Comparison of ENCODE assay signal across 8 cellular contexts in the genomic region with DNA sequence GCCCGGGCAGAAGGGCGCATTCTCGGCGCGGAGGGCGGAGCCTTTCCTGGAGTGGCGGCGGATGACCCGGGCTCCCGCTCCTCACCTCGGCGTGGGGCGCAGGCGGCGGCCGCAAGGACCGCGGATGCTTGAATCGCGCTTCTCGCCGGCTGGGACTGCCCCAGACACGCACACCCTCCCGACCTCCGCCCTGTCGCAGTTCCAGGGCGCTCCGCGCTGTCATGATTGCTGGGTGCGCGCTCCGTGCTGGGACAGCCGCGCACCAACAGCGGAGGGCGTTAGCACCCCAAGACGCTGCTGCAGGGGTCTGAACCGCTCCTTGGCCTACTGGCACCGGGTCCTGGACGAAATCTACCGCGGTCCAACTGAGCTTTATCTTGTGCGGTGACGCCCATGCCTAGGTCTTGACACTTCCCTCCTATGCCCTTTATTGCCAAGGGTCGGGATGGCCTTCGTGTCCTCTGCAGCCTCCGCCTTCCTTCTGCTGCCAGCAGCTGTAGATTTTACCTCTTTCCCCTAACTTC. TPM values are rescaled to one million over a fixed set of nuclear protein-coding genes. Genes with fewer than 3 reads are reported as not detected.
A peak's percentile ranks its signal among the peaks of the same experiment; 100 is the strongest.
DNase-seq lines count a peak whose midpoint lies in the region; ATAC-seq, FAIRE-seq and TF ChIP-seq lines count a peak whose summit lies in the region.

No MANE protein-coding gene starts in this region.

- peak; percentile 66 for ATAC-seq in HG03159 (IDR thresholded peaks at IDR 0.05; ENCODE audit: unreplicated experiment)
- peak; percentile 42 for ATAC-seq in body of pancreas
- peak; percentile 69 for ATAC-seq in stimulated activated effector memory CD8-positive, alpha-beta T cell treated with anti-CD3 and anti-CD28 coated beads, Interleukin-12 subunit alpha, Interleukin-12 subunit beta, amount 100 ng/mL, for 72 hours

- in situ Hi-C loops in KBM-7 (cut with MboI; ENCODE audit: low pct_unique_long_range_greater_than_20kb, low sequenced_read_pairs), result no loop called here

- H3K9me3 Mint-ChIP-seq in activated T-cell treated with anti-CD3 and anti-CD28 coated beads, Interleukin-2, amount 50 U/mL, for 24 hours, result peaks cover 2% of the 10 kb centered on the region
- H3K9me3 Mint-ChIP-seq in stimulated activated effector memory CD8-positive, alpha-beta T cell treated with anti-CD3 and anti-CD28 coated beads, Interleukin-12 subunit alpha, Interleukin-12 subunit beta, amount 100 ng/mL, for 72 hours, result peaks cover 2% of the 10 kb centered on the region

- TF ChIP-seq CTCF in body of pancreas (IDR thresholded peaks at IDR 0.05) (no peak), keratinocyte (optimal IDR thresholded peaks at IDR 0.05 in 1 of 3, IDR thresholded peaks at IDR 0.05 in 1 of 3, conservative IDR thresholded peaks at IDR 0.05 in 1 of 3; ENCODE audit: extremely low read depth in 1 of 3, insufficient read depth in 2 of 3, low read length in 3 of 3) (peak in 1 of 3 experiments; percentile 15)

- H3K4me1 ChIP-seq in body of pancreas (no peaks in the 10 kb centered on the region), keratinocyte (ENCODE audit: control insufficient read depth, extremely low read depth, insufficient read depth, low read length) (peaks cover 26% of the 10 kb centered on the region)

- H3K9ac ChIP-seq in keratinocyte (ENCODE audit: control insufficient read depth, extremely low read depth, insufficient read depth, low read length), result peak overlapping the region; percentile 51

- no peaks in the 10 kb centered on the region for H3K9me1 ChIP-seq in keratinocyte (ENCODE audit: control insufficient read depth, extremely low read depth, insufficient read depth, low read length)

- WGBS in body of pancreas, 2 donors, result 1 to 11% methylated on average over 27 to 47 of the region's 47 CpGs

- peak overlapping the region; percentile 70 for H3K4me2 ChIP-seq in keratinocyte (ENCODE audit: control insufficient read depth, extremely low read depth, insufficient read depth, low read depth, low read length)

- H3K4me1 Mint-ChIP-seq in activated T-cell treated with anti-CD3 and anti-CD28 coated beads, Interleukin-2, amount 50 U/mL, for 24 hours (ENCODE audit: low read depth), result peaks cover 14% of the 10 kb centered on the region
- H3K4me1 Mint-ChIP-seq in stimulated activated effector memory CD8-positive, alpha-beta T cell treated with anti-CD3 and anti-CD28 coated beads, Interleukin-12 subunit alpha, Interleukin-12 subunit beta, amount 100 ng/mL, for 72 hours, result peaks cover 18% of the 10 kb centered on the region

- peak; percentile 31 for DNase-seq in activated T-cell treated with anti-CD3 and anti-CD28 coated beads, Interleukin-2, amount 50 U/mL, for 24 hours
- no peak for DNase-seq in activated T-cell treated with anti-CD3 and anti-CD28 coated beads, Interleukin-2, amount 50 U/mL, for 1 hour
- DNase-seq in body of pancreas (peak in 2 of 4 donors; percentile 8 to 35), keratinocyte (ENCODE audit: low read depth, low spot score) (no peak), UCSD-AML1 (lab: John Stamatoyannopoulos, UW; ENCODE audit: unreplicated experiment) (no peak), KBM-7 (no peak)
- DNase-seq in stimulated activated effector memory CD8-positive, alpha-beta T cell treated with anti-CD3 and anti-CD28 coated beads, Interleukin-12 subunit alpha, Interleukin-12 subunit beta, amount 100 ng/mL, for 72 hours (ENCODE audit: low spot score in 2 of 2), result no peak

- H3K79me2 ChIP-seq in keratinocyte (ENCODE audit: control insufficient read depth, insufficient read depth, low read length), result no peaks in the 10 kb centered on the region

- H3K27me3 ChIP-seq in body of pancreas (no peaks in the 10 kb centered on the region), keratinocyte (ENCODE audit: control insufficient read depth, extremely low read depth, insufficient read depth, low read length) (no peaks in the 10 kb centered on the region)

- H3K4me3 ChIP-seq in body of pancreas (peak overlapping the region in 1 of 2 donors; percentile 3), keratinocyte (ENCODE audit: control insufficient read depth in 2 of 3, extremely low read depth in 1 of 3, insufficient read depth in 2 of 3, low read depth in 1 of 3, low read length in 3 of 3) (peak overlapping the region; percentile 40 to 53 (median 51))

- H2AFZ ChIP-seq in keratinocyte (ENCODE audit: control insufficient read depth, low read length), result peak overlapping the region; percentile 93

- TF ChIP-seq POLR2A in body of pancreas (IDR thresholded peaks at IDR 0.05), result no peak

- H3K27me3 Mint-ChIP-seq in activated T-cell treated with anti-CD3 and anti-CD28 coated beads, Interleukin-2, amount 50 U/mL, for 24 hours, result peaks cover 37% of the 10 kb centered on the region

- H3K4me3 Mint-ChIP-seq in activated T-cell treated with anti-CD3 and anti-CD28 coated beads, Interleukin-2, amount 50 U/mL, for 24 hours, result peak overlapping the region; percentile 60
- H3K4me3 Mint-ChIP-seq in stimulated activated effector memory CD8-positive, alpha-beta T cell treated with anti-CD3 and anti-CD28 coated beads, Interleukin-12 subunit alpha, Interleukin-12 subunit beta, amount 100 ng/mL, for 72 hours, result peak overlapping the region; percentile 42

- FAIRE-seq in keratinocyte (lab: Jason Lieb, UNC), result no peak

- H3K36me3 Mint-ChIP-seq in activated T-cell treated with anti-CD3 and anti-CD28 coated beads, Interleukin-2, amount 50 U/mL, for 24 hours (ENCODE audit: low read depth), result no peaks in the 10 kb centered on the region
- H3K36me3 Mint-ChIP-seq in stimulated activated effector memory CD8-positive, alpha-beta T cell treated with anti-CD3 and anti-CD28 coated beads, Interleukin-12 subunit alpha, Interleukin-12 subunit beta, amount 100 ng/mL, for 72 hours, result no peaks in the 10 kb centered on the region

- dilution Hi-C loops in keratinocyte (cut with MboI; ENCODE audit: extremely low pct_ligation_motif_present, low sequenced_read_pairs), result no loop called here

- intact Hi-C loops in body of pancreas (cut with DNase I), result no loop called here

- H3K36me3 ChIP-seq in body of pancreas (replicated peaks in 1 of 2; ENCODE audit: insufficient read depth in 1 of 2, low read depth in 2 of 2), result no peaks in the 10 kb centered on the region
- no peaks in the 10 kb centered on the region for H3K36me3 ChIP-seq in keratinocyte (ENCODE audit: control insufficient read depth in 2 of 2, extremely low read depth in 1 of 2, insufficient read depth in 2 of 2, low read length in 2 of 2)

- H3K27ac Mint-ChIP-seq in activated T-cell treated with anti-CD3 and anti-CD28 coated beads, Interleukin-2, amount 50 U/mL, for 24 hours, result no peak overlapping the region
- no peak overlapping the region for H3K27ac Mint-ChIP-seq in stimulated activated effector memory CD8-positive, alpha-beta T cell treated with anti-CD3 and anti-CD28 coated beads, Interleukin-12 subunit alpha, Interleukin-12 subunit beta, amount 100 ng/mL, for 72 hours

- H3K9me3 ChIP-seq in body of pancreas (no peaks in the 10 kb centered on the region), keratinocyte (ENCODE audit: control insufficient read depth, low read depth, low read length) (no peaks in the 10 kb centered on the region)

- no peaks in the 10 kb centered on the region for H4K20me1 ChIP-seq in keratinocyte (ENCODE audit: control insufficient read depth, extremely low read depth, insufficient read depth, low read length)

- H3K27ac ChIP-seq in body of pancreas (no peak overlapping the region), keratinocyte (ENCODE audit: control insufficient read depth, insufficient read depth, low read length) (no peak overlapping the region)

RNA-seq across cellular contexts. Expression of gene IRAK1BP1, which starts 43.3 kb away (rescaled TPM):
- 1 to 10 TPM; 6.9 to 9.3 TPM for total RNA-seq in body of pancreas
- 1.8 to 3.8 TPM (median 3.4 TPM) in 3 replicates for polyA plus RNA-seq in keratinocyte
- polyA plus RNA-seq in keratinocyte (2011; ENCODE audit: low read depth), result 1.3 TPM
- polyA plus RNA-seq in keratinocyte (2011; cell fraction: cytosol; rRNA removed), result 1.9 and 4.0 TPM in 2 replicates
- polyA plus RNA-seq in keratinocyte (2011; cell fraction: nucleus; rRNA removed), result 2.5 TPM in 2 replicates
- polyA plus RNA-seq in keratinocyte (2012; ENCODE audit: low replicate concordance), result 2.0 and 2.1 TPM in 2 replicates
- 1.1 to 5.4 TPM (median 2.7 TPM) in 3 replicates for polyA minus RNA-seq in keratinocyte
- 5.4 TPM for polyA minus RNA-seq in keratinocyte (2011; cell fraction: cytosol; rRNA and poly(A)+ RNA removed)
- polyA minus RNA-seq in keratinocyte (2011; cell fraction: nucleus; rRNA and poly(A)+ RNA removed), result 3.1 and 5.0 TPM in 2 replicates
